Comparison of ENCODE assay signal across 27 cellular contexts in genomic region chr3:184440161-184440560, GRCh38.
DNase-seq lines count a peak whose midpoint lies in the region; ATAC-seq, FAIRE-seq and TF ChIP-seq lines count a peak whose summit lies in the region.
"Had no signal": no experiment of that assay in that cellular context is flagged by ENCODE, and none has a peak within 500 bp of the region (broad histone marks: within the 10 kb centered on the region; RNA-seq: fewer than 3 reads in every experiment).

No MANE protein-coding gene starts in this region.

- H3K4me3 ChIP-seq in A549 (no peak overlapping the region), LNCaP clone FGC (ENCODE audit: low read depth, low read length) (no peak overlapping the region), colonic mucosa (no peak overlapping the region), left lung (no peak overlapping the region), SK-N-SH (ENCODE audit: low read depth in 2 of 2, low read length in 1 of 2) (no peak overlapping the region)
- H3K4me3 ChIP-seq: BLaER1, GM12878, GM23338, HAP-1 had no signal

- no peak overlapping the region for H2AFZ ChIP-seq in SK-N-SH (ENCODE audit: low read depth)
- H2AFZ ChIP-seq: GM23338 had no signal

- H3F3A ChIP-seq in SK-N-SH (replicated peaks; ENCODE audit: insufficient read depth): no peaks in the 10 kb centered on the region

- H3K4me1 ChIP-seq in A549: no peaks in the 10 kb centered on the region
- H3K4me1 ChIP-seq in colonic mucosa: no peaks in the 10 kb centered on the region
- no peaks in the 10 kb centered on the region for H3K4me1 ChIP-seq in left lung
- no peaks in the 10 kb centered on the region for H3K4me1 ChIP-seq in SK-N-SH (ENCODE audit: control insufficient read depth in 1 of 2, insufficient read depth in 2 of 2, low read depth in 1 of 2, low read length in 1 of 2)
- H3K4me1 ChIP-seq: HAP-1 had no signal

- TF ChIP-seq POLR2A in A549 (IDR thresholded peaks at IDR 0.05; ENCODE audit: low read length): no peak

- H4K20me1 ChIP-seq in SK-N-SH (ENCODE audit: insufficient read depth): no peaks in the 10 kb centered on the region
- H4K20me1 ChIP-seq: BLaER1 had no signal

- H3K4me2 ChIP-seq in A549: peak overlapping the region; percentile 16; the same call in 1 of the 3 replicates
- no peak overlapping the region for H3K4me2 ChIP-seq in SK-N-SH
- H3K4me2 ChIP-seq: BLaER1, GM23338 had no signal

- 19% methylated on average over 4 of the region's 4 CpGs for WGBS in A549 (ENCODE audit: missing lambda C conversion rate)
- 56% methylated on average over 4 of the region's 4 CpGs for WGBS in SK-N-SH (ENCODE audit: low lambda C conversion rate)

- no peaks in the 10 kb centered on the region for H3K79me2 ChIP-seq in SK-N-SH (ENCODE audit: insufficient read depth)

- TF ChIP-seq CTCF in A549 (IDR thresholded peaks at IDR 0.05): no peak
- no peak for TF ChIP-seq CTCF in LNCaP clone FGC (IDR thresholded peaks at IDR 0.05; ENCODE audit: control insufficient read depth, extremely low read depth, insufficient read depth)
- no peak for TF ChIP-seq CTCF in colonic mucosa (IDR thresholded peaks at IDR 0.05)
- no peak for TF ChIP-seq CTCF in left lung (IDR thresholded peaks at IDR 0.05)
- no peak for TF ChIP-seq CTCF in SK-N-SH (IDR thresholded peaks at IDR 0.05)

- no peak overlapping the region for H3K9ac ChIP-seq in colonic mucosa (ENCODE audit: low read depth in 2 of 2, low read length in 2 of 2)
- H3K9ac ChIP-seq in SK-N-SH: no peak overlapping the region
- H3K9ac ChIP-seq: BLaER1 had no signal

- H3K9me3 ChIP-seq in A549: no peaks in the 10 kb centered on the region
- no peaks in the 10 kb centered on the region for H3K9me3 ChIP-seq in colonic mucosa
- peaks cover 0 to 7% of the 10 kb centered on the region in 2 donors for H3K9me3 ChIP-seq in left lung
- peaks cover 4% of the 10 kb centered on the region; the same call in 1 of the 2 replicates for H3K9me3 ChIP-seq in SK-N-SH
- H3K9me3 ChIP-seq: HAP-1 had no signal

- no peak for FAIRE-seq in A549 (lab: Jason Lieb, UNC)
- FAIRE-seq: G401.6, GM12878, HTR-8/SVneo, RCC 7860 had no signal

- CTCF ChIA-PET in A549 (lab: Yijun Ruan, JAX) (interaction anchor here (0.7 kb wide), 1 partner anchor 8 kb away, joined by 3 read pairs; no protein-coding TSS in a partner anchor), SK-N-SH (lab: Yijun Ruan, JAX) (interaction anchor here (0.6 to 1.0 kb wide), 2 partner anchors 121 to 1655 kb away, joined by 3 read pairs; partner anchors contain the start of gene EPHB3)

- TF ChIP-seq RAD21 in A549 (conservative IDR thresholded peaks at IDR 0.05 in 1 of 2, IDR thresholded peaks at IDR 0.05 in 1 of 2) (no peak), SK-N-SH (IDR thresholded peaks at IDR 0.05; ENCODE audit: low read length) (no peak)

- H3K9me2 ChIP-seq in SK-N-SH: no peaks in the 10 kb centered on the region

- POLR2A ChIA-PET in A549 (lab: Yijun Ruan, JAX) (no interaction called here), SK-N-SH (lab: Yijun Ruan, JAX) (no interaction called here)

- H3K27me3 ChIP-seq in colonic mucosa (no peaks in the 10 kb centered on the region), left lung (no peaks in the 10 kb centered on the region), SK-N-SH (ENCODE audit: insufficient read depth) (peaks cover 9% of the 10 kb centered on the region; the same call in 1 of the 2 replicates)
- H3K27me3 ChIP-seq: BLaER1 had no signal

- no peak for ATAC-seq in A549
- ATAC-seq in left lung: peak; percentile 71
- ATAC-seq: GM12878, GM23338, SK-N-SH treated with all-trans-retinoic acid at 6 μM for 48 hours had no signal

- no peak for TF ChIP-seq EP300 in A549 (IDR thresholded peaks at IDR 0.05)
- no peak for TF ChIP-seq EP300 in SK-N-SH (IDR thresholded peaks at IDR 0.05; ENCODE audit: borderline replicate concordance in 1 of 2, low read depth in 1 of 2, low read length in 1 of 2)

- H3K27ac ChIP-seq in A549 (no peak overlapping the region), colonic mucosa (no peak overlapping the region), left lung (no peak overlapping the region), SK-N-SH (ENCODE audit: low read depth in 2 of 2, low read length in 1 of 2) (no peak overlapping the region)
- H3K27ac ChIP-seq: BLaER1 had no signal

- no peaks in the 10 kb centered on the region for H3K36me3 ChIP-seq in colonic mucosa
- H3K36me3 ChIP-seq in left lung: no peaks in the 10 kb centered on the region
- no peaks in the 10 kb centered on the region for H3K36me3 ChIP-seq in SK-N-SH (replicated peaks in 1 of 2; ENCODE audit: control insufficient read depth in 1 of 2, insufficient read depth in 2 of 2, low read length in 1 of 2)
- H3K36me3 ChIP-seq: BLaER1, HAP-1 had no signal

- DNase-seq in A549 (ENCODE audit: low read depth in 1 of 2, low spot score in 1 of 2) (no peak), LNCaP clone FGC (ENCODE audit: low read depth) (peak; percentile 4), colonic mucosa (peak; percentile 44), left lung (no peak), NCI-H2081 treated with DMSO at 0.1 percent for 48 hours (lab: John Stamatoyannopoulos, UW) (no peak), SK-N-SH (no peak)
- DNase-seq in NK-92 treated with Interleukin-12 subunit alpha and Interleukin-12 subunit beta, amount 100 ng/mL, for 24 hours (lab: John Stamatoyannopoulos, UW): no peak
- no peak for DNase-seq in activated T-cell treated with anti-CD3 and anti-CD28 coated beads, Interleukin-2, amount 50 U/mL, for 1 hour
- DNase-seq: CD4-positive, alpha-beta T cell; DMS53; KBM-7; NCI-H1048; NCI-H1417; NCI-H1694; NCI-H2081; NCI-H2171; NCI-H226; NCI-H510A; NCI-H69 had no signal

- intact Hi-C loops in colonic mucosa (cut with DNase I) (no loop called here), left lung (cut with DNase I) (no loop called here)

TF ChIP-seq in A549, 52 proteins besides CTCF, POLR2A, EP300 and RAD21:
- TF ChIP-seq GATA3 (IDR thresholded peaks at IDR 0.05; ENCODE audit: borderline replicate concordance) (no peak), RFX5 (IDR thresholded peaks at IDR 0.05) (no peak), HOXB5 (CRISPR knock-in tag; IDR thresholded peaks at IDR 0.05) (no peak), EHMT2 (IDR thresholded peaks at IDR 0.05; ENCODE audit: low read depth) (no peak), ZSCAN20 (CRISPR knock-in tag; IDR thresholded peaks at IDR 0.05) (no peak), HOXB13 (CRISPR knock-in tag; IDR thresholded peaks at IDR 0.05; ENCODE audit: low read depth) (no peak), JUN (IDR thresholded peaks at IDR 0.05) (no peak), FOSL2 (IDR thresholded peaks at IDR 0.05) (no peak), FOSL2 (CRISPR knock-in tag; IDR thresholded peaks at IDR 0.05) (no peak), RARB (CRISPR knock-in tag; IDR thresholded peaks at IDR 0.05) (no peak), CEBPB (IDR thresholded peaks at IDR 0.05) (no peak), CBX8 (IDR thresholded peaks at IDR 0.05) (no peak), MYC (IDR thresholded peaks at IDR 0.05; ENCODE audit: borderline replicate concordance, low read length) (no peak), JUNB (IDR thresholded peaks at IDR 0.05) (no peak), NFE2L2 (conservative IDR thresholded peaks at IDR 0.05; ENCODE audit: low read length) (no peak)

TF ChIP-seq in SK-N-SH, 30 proteins besides CTCF, POLR2A, EP300 and RAD21:
- no peak for TF ChIP-seq RFX5 (IDR thresholded peaks at IDR 0.05; ENCODE audit: low read length)

Comparison
In these comparisons a context has a peak if more than half of its experiments do, and no peak if none do; other contexts are left out.
1. DNase-seq: peak in LNCaP clone FGC (single experiment) and colonic mucosa (single experiment); none in A549 (0 of 2), left lung (0 of 2), NCI-H2081 treated with DMSO at 0.1 percent for 48 hours (single experiment), SK-N-SH (single experiment), NK-92 treated with Interleukin-12 subunit alpha and Interleukin-12 subunit beta, amount 100 ng/mL, for 24 hours (single experiment) and activated T-cell treated with anti-CD3 and anti-CD28 coated beads, Interleukin-2, amount 50 U/mL, for 1 hour (single experiment).